9 cellular contexts compared by ENCODE assay signal in the genomic region with DNA sequence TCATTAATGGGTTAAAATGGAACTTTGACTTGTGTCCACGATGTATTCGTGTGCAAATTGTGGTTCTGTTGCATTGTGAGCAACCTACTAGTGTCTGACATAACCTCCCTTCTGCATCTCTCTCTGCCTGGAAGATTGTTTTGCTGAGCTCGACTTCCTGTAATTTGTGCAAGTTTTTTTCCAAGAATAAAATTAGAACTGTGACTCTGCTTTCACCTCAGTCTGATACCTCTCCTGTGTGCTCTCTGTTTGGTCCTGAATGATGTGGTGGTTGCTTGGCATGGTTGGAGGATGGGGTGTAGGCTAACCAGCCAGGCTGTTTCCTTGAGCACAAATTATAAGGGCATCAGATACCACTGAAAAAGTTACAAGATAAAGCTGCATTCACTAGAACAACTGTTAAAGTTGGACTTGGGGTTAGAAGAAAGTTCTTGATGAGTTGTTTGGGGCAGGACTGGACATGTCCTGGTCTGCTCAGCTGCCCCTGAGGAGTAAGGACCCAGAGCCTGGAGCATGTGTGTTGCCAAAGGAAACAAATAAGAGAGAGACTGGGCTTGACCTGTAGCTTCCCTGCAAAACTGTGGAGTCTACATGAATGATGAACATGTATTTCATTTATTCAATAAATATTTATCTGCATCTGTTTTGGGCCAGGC. TPM values are rescaled to one million over a fixed set of nuclear protein-coding genes. Genes with fewer than 3 reads are reported as not detected.
DNase-seq lines count a peak whose midpoint lies in the region; ATAC-seq lines count a peak whose summit lies in the region.
"Had no signal": no experiment of that assay in that cellular context is flagged by ENCODE, and none has a peak within 500 bp of the region (broad histone marks: within the 10 kb centered on the region; RNA-seq: fewer than 3 reads in every experiment).

No MANE protein-coding gene starts in this region.

- H3K27me3 Mint-ChIP-seq in activated CD8-positive, alpha-beta T cell treated with anti-CD3 and anti-CD28 coated beads, Interleukin-2, amount 10 ng/mL, durations not matched to agents 7 days and 5 days (ENCODE audit: low read depth), result peaks cover 7% of the 10 kb centered on the region
- peaks cover 10 to 29% (median 16%) of the 10 kb centered on the region in 3 donors for H3K27me3 Mint-ChIP-seq in immature natural killer cell (ENCODE audit: low read depth in 3 of 3)

- peaks cover 52% of the 10 kb centered on the region for H3K4me1 Mint-ChIP-seq in activated CD8-positive, alpha-beta T cell treated with anti-CD3 and anti-CD28 coated beads, Interleukin-2, amount 10 ng/mL, durations not matched to agents 7 days and 5 days (ENCODE audit: low read depth)
- peaks cover 42 to 44% of the 10 kb centered on the region in 2 donors for H3K4me1 Mint-ChIP-seq in immature natural killer cell

- H3K27ac Mint-ChIP-seq in activated CD8-positive, alpha-beta T cell treated with anti-CD3 and anti-CD28 coated beads, Interleukin-2, amount 10 ng/mL, durations not matched to agents 7 days and 5 days, result peak overlapping the region; percentile 71
- H3K27ac Mint-ChIP-seq in immature natural killer cell, result peak overlapping the region; percentile 29 to 96 (median 62)

- DNase-seq in left ventricle myocardium superior (no peak), cardiac septum (ENCODE audit: low spot score) (no peak), immature natural killer cell (no peak), ureter (ENCODE audit: low spot score) (peak; percentile 43), midbrain (lab: John Stamatoyannopoulos, UW) (no peak)
- peak; percentile 33 for DNase-seq in activated CD8-positive, alpha-beta T cell treated with anti-CD3 and anti-CD28 coated beads, Interleukin-2, amount 10 ng/mL, durations not matched to agents 7 days and 5 days
- no peak for DNase-seq in NK-92 treated with Interleukin-12 subunit alpha and Interleukin-12 subunit beta, amount 100 ng/mL, for 24 hours (lab: John Stamatoyannopoulos, UW)
- DNase-seq: H7 had no signal

- peak overlapping the region; percentile 42 for H3K4me3 Mint-ChIP-seq in activated CD8-positive, alpha-beta T cell treated with anti-CD3 and anti-CD28 coated beads, Interleukin-2, amount 10 ng/mL, durations not matched to agents 7 days and 5 days
- H3K4me3 Mint-ChIP-seq in immature natural killer cell, result peak overlapping the region; percentile 61 to 91 (median 71)

- intact Hi-C loops in left ventricle myocardium superior (cut with micrococcal nuclease), result no loop called here
- intact Hi-C loops in cardiac septum (cut with DNase I), result no loop called here

- CTCF ChIA-PET in activated CD8-positive, alpha-beta T cell treated with anti-CD3 and anti-CD28 coated beads, Interleukin-2, amount 10 ng/mL, durations not matched to agents 7 days and 5 days (lab: Charles Lee), result interaction anchor here (1.4 to 4.0 kb wide), 4 partner anchors 8 to 40 kb away, joined by 4 to 29 read pairs (median 6); no protein-coding TSS in a partner anchor

- H3K36me3 Mint-ChIP-seq in activated CD8-positive, alpha-beta T cell treated with anti-CD3 and anti-CD28 coated beads, Interleukin-2, amount 10 ng/mL, durations not matched to agents 7 days and 5 days (ENCODE audit: low read depth), result no peaks in the 10 kb centered on the region
- H3K36me3 Mint-ChIP-seq in immature natural killer cell, result peaks cover 0 to 9% (median 0%) of the 10 kb centered on the region in 3 donors

- peak; percentile 1 for ATAC-seq in left ventricle myocardium superior
- ATAC-seq in activated CD8-positive, alpha-beta T cell treated with anti-CD3 and anti-CD28 coated beads, Interleukin-2, amount 10 ng/mL, durations not matched to agents 7 days and 5 days, result peak; percentile 5
- no peak for ATAC-seq in HG02870 (IDR thresholded peaks at IDR 0.05; ENCODE audit: unreplicated experiment)

- POLR2A ChIA-PET in activated CD8-positive, alpha-beta T cell treated with anti-CD3 and anti-CD28 coated beads, Interleukin-2, amount 10 ng/mL, durations not matched to agents 7 days and 5 days (lab: Charles Lee), result interaction anchor here (0.9 to 8.5 kb wide), 2 partner anchors 13 to 41 kb away, joined by 3 to 83 read pairs; no protein-coding TSS in a partner anchor

- H3K9me3 Mint-ChIP-seq in activated CD8-positive, alpha-beta T cell treated with anti-CD3 and anti-CD28 coated beads, Interleukin-2, amount 10 ng/mL, durations not matched to agents 7 days and 5 days (ENCODE audit: insufficient read depth), result no peaks in the 10 kb centered on the region
- no peaks in the 10 kb centered on the region for H3K9me3 Mint-ChIP-seq in immature natural killer cell

RNA-seq across cellular contexts. Expression of a gene that starts 1.9 kb away (rescaled TPM):
- total RNA-seq in left ventricle myocardium superior, result 23.4 TPM
- 32.0 TPM for total RNA-seq in cardiac septum
- 10 to 100 TPM; 44.5 to 45.3 TPM for total RNA-seq in activated CD8-positive, alpha-beta T cell treated with anti-CD3 and anti-CD28 coated beads, Interleukin-2, amount 10 ng/mL, durations not matched to agents 7 days and 5 days
- 100 to 1,000 TPM in 1 of 3 donors, 10 to 100 TPM in 2; 54.0 to 119 (median 57.9) TPM for polyA plus RNA-seq in immature natural killer cell
- 47.1 TPM for total RNA-seq in ureter

Comparison
In these comparisons a context has a peak if more than half of its experiments do, and no peak if none do; other contexts are left out.
1. DNase-seq: peak in activated CD8-positive, alpha-beta T cell treated with anti-CD3 and anti-CD28 coated beads, Interleukin-2, amount 10 ng/mL, durations not matched to agents 7 days and 5 days (single experiment) and ureter (single experiment); none in left ventricle myocardium superior (single experiment), cardiac septum (single experiment), immature natural killer cell (0 of 3), midbrain (single experiment) and NK-92 treated with Interleukin-12 subunit alpha and Interleukin-12 subunit beta, amount 100 ng/mL, for 24 hours (single experiment).